ENCODE assay signal across 15 cellular contexts in genomic region chr18:45828917-45829811, GRCh38. TPM values are rescaled to one million over a fixed set of nuclear protein-coding genes. Genes with fewer than 3 reads are reported as not detected.
DNase-seq lines count a peak whose midpoint lies in the region; ATAC-seq, FAIRE-seq and TF ChIP-seq lines count a peak whose summit lies in the region.
"Had no signal": no experiment of that assay in that cellular context is flagged by ENCODE, and none has a peak within 500 bp of the region (broad histone marks: within the 10 kb centered on the region; RNA-seq: fewer than 3 reads in every experiment).

No MANE protein-coding gene starts in this region.

- intact Hi-C loops in endothelial cell of umbilical vein (cut with micrococcal nuclease) = no loop called here

- H3K4me1 ChIP-seq in endothelial cell of umbilical vein (ENCODE audit: control insufficient read depth, extremely low read depth, insufficient read depth, low read length) (peaks cover 4% of the 10 kb centered on the region), muscle layer of duodenum (ENCODE audit: control insufficient read depth in 1 of 2, insufficient read depth in 2 of 2, low read length in 2 of 2) (peaks cover 15 to 22% of the 10 kb centered on the region in 2 donors)

- DNase-seq in CMK (ENCODE audit: low read depth) (peak; percentile 76), NCI-H2107 treated with DMSO at 0.1 percent for 48 hours (lab: John Stamatoyannopoulos, UW; ENCODE audit: unreplicated experiment) (peak; percentile 55), endothelial cell of umbilical vein (ENCODE audit: low read depth, low spot score) (no peak), hypothalamus (lab: John Stamatoyannopoulos, UW) (no peak), NCI-H446 (lab: John Stamatoyannopoulos, UW) (no peak), DMS114 treated with DMSO at 0.1 percent for 48 hours (lab: John Stamatoyannopoulos, UW; ENCODE audit: unreplicated experiment) (no peak)
- DNase-seq: activated naive CD4-positive, alpha-beta T cell treated with Interleukin-2 at 50 U/mL for 16 hours; CD4-positive, alpha-beta T cell; kidney glomerular epithelial cell; NCI-H748 treated with DMSO at 0.1 percent for 48 hours; substantia nigra had no signal

- dilution Hi-C loops in endothelial cell of umbilical vein (cut with MboI; ENCODE audit: extremely low pct_ligation_motif_present, low sequenced_read_pairs) = no loop called here

- FAIRE-seq in endothelial cell of umbilical vein (lab: Jason Lieb, UNC) = no peak
- FAIRE-seq: GM18507 had no signal

- no peak for ATAC-seq in GM19351 (IDR thresholded peaks at IDR 0.05; ENCODE audit: unreplicated experiment)

- peak overlapping the region; percentile 27 for H2AFZ ChIP-seq in endothelial cell of umbilical vein (ENCODE audit: low read depth, low read length)

- H3K36me3 ChIP-seq in endothelial cell of umbilical vein (ENCODE audit: control insufficient read depth in 2 of 2, extremely low read depth in 1 of 2, insufficient read depth in 2 of 2, low read length in 2 of 2) = no peaks in the 10 kb centered on the region
- no peaks in the 10 kb centered on the region for H3K36me3 ChIP-seq in muscle layer of duodenum (ENCODE audit: control insufficient read depth in 1 of 2, insufficient read depth in 2 of 2, low read length in 2 of 2)

- no peaks in the 10 kb centered on the region for H3K79me2 ChIP-seq in endothelial cell of umbilical vein (ENCODE audit: control insufficient read depth, insufficient read depth, low read length)

- no TSS peak for BruUV-seq in endothelial cell of umbilical vein (replicated peaks; lab: Mats Ljungman, UMichigan)

- H3K4me3 ChIP-seq in endothelial cell of umbilical vein (replicated peaks in 1 of 3; ENCODE audit: insufficient read depth in 1 of 3, low read depth in 1 of 3, low read length in 3 of 3) (no peak overlapping the region), muscle layer of duodenum (ENCODE audit: low read depth in 1 of 2, low read length in 2 of 2) (peak overlapping the region in 1 of 2 donors; percentile 0)

- POLR2A ChIA-PET in endothelial cell of umbilical vein (lab: Charles Lee) = no interaction called here

- CTCF ChIA-PET in endothelial cell of umbilical vein (lab: Charles Lee) = interaction anchor here (1.3 to 2.6 kb wide), 2 partner anchors 106 to 164 kb away, joined by 3 to 14 read pairs; partner anchors contain the start of gene SLC14A1

- no peak for TF ChIP-seq CTCF in endothelial cell of umbilical vein (IDR thresholded peaks at IDR 0.05; ENCODE audit: extremely low read depth in 1 of 2, insufficient read depth in 1 of 2, low read depth in 1 of 2, low read length in 2 of 2)

- H3K9ac ChIP-seq in endothelial cell of umbilical vein (replicated peaks; ENCODE audit: extremely low read depth, insufficient read depth, low read length) = no peak overlapping the region

- H3K27me3 ChIP-seq in endothelial cell of umbilical vein (ENCODE audit: control insufficient read depth in 2 of 2, insufficient read depth in 2 of 2, low read length in 2 of 2) (peaks cover 3 to 5% of the 10 kb centered on the region in 2 experiments), muscle layer of duodenum (ENCODE audit: low read depth, low read length) (no peaks in the 10 kb centered on the region)

- H3K9me3 ChIP-seq in endothelial cell of umbilical vein (replicated peaks; ENCODE audit: control insufficient read depth, insufficient read depth, low read length) (no peaks in the 10 kb centered on the region), muscle layer of duodenum (ENCODE audit: control insufficient read depth in 1 of 2, low read length in 2 of 2) (no peaks in the 10 kb centered on the region)

- no peak overlapping the region for H3K4me2 ChIP-seq in endothelial cell of umbilical vein (ENCODE audit: insufficient read depth, low read length)

- no peaks in the 10 kb centered on the region for H4K20me1 ChIP-seq in endothelial cell of umbilical vein (replicated peaks; ENCODE audit: control insufficient read depth, extremely low read depth, insufficient read depth, low read length)

- H3K9me1 ChIP-seq in endothelial cell of umbilical vein (replicated peaks; ENCODE audit: control insufficient read depth, extremely low read depth, insufficient read depth, low read length) = no peaks in the 10 kb centered on the region

- H3K27ac ChIP-seq in endothelial cell of umbilical vein (ENCODE audit: insufficient read depth, low read depth, low read length) (no peak overlapping the region), muscle layer of duodenum (ENCODE audit: low read length) (peak overlapping the region; percentile 75)
- H3K27ac ChIP-seq: VCaP had no signal

- TF ChIP-seq POLR2A in endothelial cell of umbilical vein (IDR thresholded peaks at IDR 0.05; ENCODE audit: low read depth, low read length) = no peak

TF ChIP-seq in endothelial cell of umbilical vein, 7 proteins besides CTCF, POLR2A, EP300 and RAD21:
- TF ChIP-seq GATA2 (IDR thresholded peaks at IDR 0.05; ENCODE audit: insufficient read depth, insufficient read length, low read depth, low read length) (no peak), MAX (IDR thresholded peaks at IDR 0.05; ENCODE audit: insufficient read depth, insufficient read length) (no peak), JUN (IDR thresholded peaks at IDR 0.05; ENCODE audit: borderline replicate concordance, insufficient read depth, insufficient read length, low read depth) (no peak)

RNA-seq across cellular contexts. Expression of gene SIGLEC15, which starts 3.7 kb away (rescaled TPM):
- not detected in 2 replicates for total RNA-seq in endothelial cell of umbilical vein
- polyA plus RNA-seq in endothelial cell of umbilical vein = not detected in 2 replicates
- polyA plus RNA-seq in endothelial cell of umbilical vein (2011; cell fraction: cytosol; rRNA removed) = not detected in 2 replicates
- polyA plus RNA-seq in endothelial cell of umbilical vein (2011; cell fraction: nucleus; rRNA removed) = not detected in 2 replicates
- polyA plus RNA-seq in endothelial cell of umbilical vein (2012) = 0.15 TPM in 1 of 2 replicates, not detected in the other
- not detected in 2 replicates for polyA minus RNA-seq in endothelial cell of umbilical vein
- polyA minus RNA-seq in endothelial cell of umbilical vein (2011; cell fraction: cytosol; rRNA and poly(A)+ RNA removed) = not detected
- polyA minus RNA-seq in endothelial cell of umbilical vein (2011; cell fraction: nucleus; rRNA and poly(A)+ RNA removed) = not detected in 2 replicates
- total RNA-seq: CD4-positive, alpha-beta T cell had no signal

Comparison
In these comparisons a context has a peak if more than half of its experiments do, and no peak if none do; other contexts are left out.
1. DNase-seq: peak in CMK (single experiment) and NCI-H2107 treated with DMSO at 0.1 percent for 48 hours (single experiment); none in endothelial cell of umbilical vein (single experiment), hypothalamus (0 of 51), NCI-H446 (0 of 2) and DMS114 treated with DMSO at 0.1 percent for 48 hours (single experiment).